14 cellular contexts compared by ENCODE assay signal in genomic region chr2:98912957-98913915, GRCh38. TPM values are rescaled to one million over a fixed set of nuclear protein-coding genes. Genes with fewer than 3 reads are reported as not detected.
A peak's percentile ranks its signal among the peaks of the same experiment; 100 is the strongest.
DNase-seq lines count a peak whose midpoint lies in the region; FAIRE-seq and TF ChIP-seq lines count a peak whose summit lies in the region.
"Had no signal": no experiment of that assay in that cellular context is flagged by ENCODE, and none has a peak within 500 bp of the region (broad histone marks: within the 10 kb centered on the region; RNA-seq: fewer than 3 reads in every experiment).

No MANE protein-coding gene starts in this region.

- no peaks in the 10 kb centered on the region for H3K36me3 ChIP-seq in stomach
- H3K36me3 ChIP-seq: cardiac muscle cell, gastrocnemius medialis had no signal

- H3K9me3 ChIP-seq in stomach, result no peaks in the 10 kb centered on the region
- H3K9me3 ChIP-seq: gastrocnemius medialis had no signal

- DNase-seq in NCI-H2171 treated with DMSO at 0.1 percent for 48 hours (lab: John Stamatoyannopoulos, UW) (peak; percentile 44), NCI-H2171 (lab: John Stamatoyannopoulos, UW) (no peak), RCC 7860 (ENCODE audit: low spot score) (peak; percentile 88), fibroblast of mammary gland (ENCODE audit: low read depth) (peak; percentile 44), stomach (peak; percentile 24), RKO (ENCODE audit: low spot score) (no peak), hypothalamus (lab: John Stamatoyannopoulos, UW) (no peak), germinal center (ENCODE audit: low spot score) (no peak)
- DNase-seq: activated T-cell treated with anti-CD3 and anti-CD28 coated beads for 4 hours, gastrocnemius medialis, GDM1, Karpas-422, NCI-H82 had no signal

- WGBS in stomach, 5 donors, result 55 to 70% (median 65%) methylated on average over 11 of the region's 11 CpGs

- TF ChIP-seq EP300 in stomach (IDR thresholded peaks at IDR 0.05), result no peak

- peak; percentile 87 for FAIRE-seq in RCC 7860 (lab: Jason Lieb, UNC)

- H3K4me3 ChIP-seq in fibroblast of mammary gland (ENCODE audit: control insufficient read depth, low read depth, low read length), result no peak overlapping the region
- no peak overlapping the region for H3K4me3 ChIP-seq in stomach
- H3K4me3 ChIP-seq: cardiac muscle cell, gastrocnemius medialis had no signal

- H3K4me1 ChIP-seq in stomach, result peaks cover 37 to 62% (median 49%) of the 10 kb centered on the region in 4 donors

- no peak for TF ChIP-seq POLR2A in stomach (IDR thresholded peaks at IDR 0.05)

- intact Hi-C loops in stomach (cut with DNase I; ENCODE audit: low total_unique reads), result no loop called here

- peak overlapping the region in 4 of 5 donors; percentile 80 to 90 (median 86) for H3K27ac ChIP-seq in stomach
- H3K27ac ChIP-seq: cardiac muscle cell, gastrocnemius medialis had no signal

- no peaks in the 10 kb centered on the region for H3K27me3 ChIP-seq in stomach
- H3K27me3 ChIP-seq: cardiac muscle cell, gastrocnemius medialis had no signal

- TF ChIP-seq CTCF in fibroblast of mammary gland (conservative IDR thresholded peaks at IDR 0.05; ENCODE audit: control insufficient read depth, insufficient read depth, low read depth, low read length) (no peak), stomach (IDR thresholded peaks at IDR 0.05) (no peak)

RNA-seq across cellular contexts. Expression of gene CRACDL, which starts 22.8 kb away (rescaled TPM):
- 100 to 1,000 TPM in 1 of 5 donors, 10 to 100 TPM in 2, 1 to 10 TPM in 2; 6.2 to 205 (median 24.3) TPM for total RNA-seq in stomach
- polyA plus RNA-seq in stomach, result 1 to 10 TPM; 5.4 to 5.8 (median 5.5) TPM

Comparison
In these comparisons a context has a peak if more than half of its experiments do, and no peak if none do; other contexts are left out.
1. DNase-seq: peak in NCI-H2171 treated with DMSO at 0.1 percent for 48 hours (single experiment), RCC 7860 (single experiment), fibroblast of mammary gland (single experiment) and stomach (single experiment); none in NCI-H2171 (single experiment), RKO (single experiment), hypothalamus (0 of 51) and germinal center (single experiment).